ENCODE assay signal across 15 cellular contexts in genomic region chr15:81289910-81290309, GRCh38.
"Had no signal": no experiment of that assay in that cellular context is flagged by ENCODE, and none has a peak within 500 bp of the region (broad histone marks: within the 10 kb centered on the region; RNA-seq: fewer than 3 reads in every experiment).

No MANE protein-coding gene starts in this region.

- H3K4me3 Mint-ChIP-seq: activated naive CD8-positive, alpha-beta T cell treated with anti-CD3 and anti-CD28 coated beads, Interleukin-2, amount 10 ng/mL, durations not matched to agents 7 days and 5 days; activated T-helper 17 cell treated with anti-CD3 and anti-CD28 coated beads, Interleukin-2, amount 50 U/mL, for 72 hours had no signal

- H3K4me1 ChIP-seq: breast epithelium, psoas muscle had no signal

- H3K4me3 ChIP-seq: breast epithelium, esophagus muscularis mucosa, left lung, psoas muscle, stomach, thoracic aorta had no signal

- DNase-seq: activated CD4-positive, alpha-beta T cell treated with anti-CD3 and anti-CD28 coated beads for 1 hour; activated naive CD8-positive, alpha-beta T cell treated with anti-CD3 and anti-CD28 coated beads, Interleukin-2, amount 10 ng/mL, durations not matched to agents 7 days and 5 days; aorta; foreskin fibroblast; head of caudate nucleus; islet precursor cell; left lung; mesenchymal stem cell; psoas muscle; stimulated activated CD4-positive, alpha-beta T cell treated with anti-CD3 and anti-CD28 coated beads, Interleukin-2, amount 100 ng/mL, for 48 hours; stomach had no signal

- H3K27me3 ChIP-seq: breast epithelium, esophagus muscularis mucosa, left lung, stomach had no signal

- H3K27ac Mint-ChIP-seq: activated T-helper 17 cell treated with anti-CD3 and anti-CD28 coated beads, Interleukin-2, amount 50 U/mL, for 72 hours had no signal

- H3K27ac ChIP-seq: breast epithelium, esophagus muscularis mucosa, left lung, psoas muscle, stomach, thoracic aorta had no signal

- H3K27me3 Mint-ChIP-seq: activated naive CD8-positive, alpha-beta T cell treated with anti-CD3 and anti-CD28 coated beads, Interleukin-2, amount 10 ng/mL, durations not matched to agents 7 days and 5 days; activated T-helper 17 cell treated with anti-CD3 and anti-CD28 coated beads, Interleukin-2, amount 50 U/mL, for 72 hours had no signal

- H3K36me3 ChIP-seq: breast epithelium, thoracic aorta had no signal

- H3K9me3 ChIP-seq: breast epithelium, esophagus muscularis mucosa, left lung, psoas muscle, stomach, thoracic aorta had no signal

- ATAC-seq: activated T-helper 17 cell treated with anti-CD3 and anti-CD28 coated beads, Interleukin-2, amount 50 U/mL, for 72 hours; left lung; psoas muscle had no signal
